1 cellular context compared by ENCODE assay signal in the genomic region with DNA sequence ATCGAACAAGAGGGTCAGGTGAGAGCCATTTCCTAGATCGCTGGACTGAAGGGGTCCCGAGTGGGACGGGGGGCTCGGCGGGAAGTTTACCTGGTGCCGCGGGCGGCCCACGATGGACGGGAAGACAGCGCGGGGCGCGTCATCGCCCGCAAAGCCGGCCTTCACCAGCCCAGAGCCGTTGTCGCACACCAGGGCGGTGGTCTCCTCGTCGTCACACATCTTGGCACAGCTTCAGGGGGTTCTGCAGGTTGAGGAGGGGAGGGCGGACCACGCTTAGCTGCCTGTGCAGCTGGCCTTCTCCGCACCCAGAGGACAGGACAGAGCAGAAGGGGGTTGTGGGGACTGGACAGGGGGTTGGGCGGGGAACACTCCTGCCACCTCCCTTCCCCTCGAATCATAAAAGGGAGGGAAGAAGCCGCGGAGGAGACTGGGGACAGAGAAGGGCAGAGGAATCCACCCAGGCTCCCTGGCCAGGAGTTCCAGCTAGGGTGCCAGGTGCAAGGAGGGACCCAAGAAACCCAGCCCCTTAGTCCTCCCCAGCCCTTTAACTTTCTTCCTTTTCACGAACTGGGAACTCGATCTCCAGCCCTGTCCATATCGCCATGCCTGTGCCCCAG.
TF ChIP-seq lines count a peak whose summit lies in the region.

No MANE protein-coding gene starts in this region.

TF ChIP-seq in GM23338, 12 proteins besides CTCF, POLR2A, EP300 and RAD21 (continued from another document):
- TF ChIP-seq, protein P1, sequence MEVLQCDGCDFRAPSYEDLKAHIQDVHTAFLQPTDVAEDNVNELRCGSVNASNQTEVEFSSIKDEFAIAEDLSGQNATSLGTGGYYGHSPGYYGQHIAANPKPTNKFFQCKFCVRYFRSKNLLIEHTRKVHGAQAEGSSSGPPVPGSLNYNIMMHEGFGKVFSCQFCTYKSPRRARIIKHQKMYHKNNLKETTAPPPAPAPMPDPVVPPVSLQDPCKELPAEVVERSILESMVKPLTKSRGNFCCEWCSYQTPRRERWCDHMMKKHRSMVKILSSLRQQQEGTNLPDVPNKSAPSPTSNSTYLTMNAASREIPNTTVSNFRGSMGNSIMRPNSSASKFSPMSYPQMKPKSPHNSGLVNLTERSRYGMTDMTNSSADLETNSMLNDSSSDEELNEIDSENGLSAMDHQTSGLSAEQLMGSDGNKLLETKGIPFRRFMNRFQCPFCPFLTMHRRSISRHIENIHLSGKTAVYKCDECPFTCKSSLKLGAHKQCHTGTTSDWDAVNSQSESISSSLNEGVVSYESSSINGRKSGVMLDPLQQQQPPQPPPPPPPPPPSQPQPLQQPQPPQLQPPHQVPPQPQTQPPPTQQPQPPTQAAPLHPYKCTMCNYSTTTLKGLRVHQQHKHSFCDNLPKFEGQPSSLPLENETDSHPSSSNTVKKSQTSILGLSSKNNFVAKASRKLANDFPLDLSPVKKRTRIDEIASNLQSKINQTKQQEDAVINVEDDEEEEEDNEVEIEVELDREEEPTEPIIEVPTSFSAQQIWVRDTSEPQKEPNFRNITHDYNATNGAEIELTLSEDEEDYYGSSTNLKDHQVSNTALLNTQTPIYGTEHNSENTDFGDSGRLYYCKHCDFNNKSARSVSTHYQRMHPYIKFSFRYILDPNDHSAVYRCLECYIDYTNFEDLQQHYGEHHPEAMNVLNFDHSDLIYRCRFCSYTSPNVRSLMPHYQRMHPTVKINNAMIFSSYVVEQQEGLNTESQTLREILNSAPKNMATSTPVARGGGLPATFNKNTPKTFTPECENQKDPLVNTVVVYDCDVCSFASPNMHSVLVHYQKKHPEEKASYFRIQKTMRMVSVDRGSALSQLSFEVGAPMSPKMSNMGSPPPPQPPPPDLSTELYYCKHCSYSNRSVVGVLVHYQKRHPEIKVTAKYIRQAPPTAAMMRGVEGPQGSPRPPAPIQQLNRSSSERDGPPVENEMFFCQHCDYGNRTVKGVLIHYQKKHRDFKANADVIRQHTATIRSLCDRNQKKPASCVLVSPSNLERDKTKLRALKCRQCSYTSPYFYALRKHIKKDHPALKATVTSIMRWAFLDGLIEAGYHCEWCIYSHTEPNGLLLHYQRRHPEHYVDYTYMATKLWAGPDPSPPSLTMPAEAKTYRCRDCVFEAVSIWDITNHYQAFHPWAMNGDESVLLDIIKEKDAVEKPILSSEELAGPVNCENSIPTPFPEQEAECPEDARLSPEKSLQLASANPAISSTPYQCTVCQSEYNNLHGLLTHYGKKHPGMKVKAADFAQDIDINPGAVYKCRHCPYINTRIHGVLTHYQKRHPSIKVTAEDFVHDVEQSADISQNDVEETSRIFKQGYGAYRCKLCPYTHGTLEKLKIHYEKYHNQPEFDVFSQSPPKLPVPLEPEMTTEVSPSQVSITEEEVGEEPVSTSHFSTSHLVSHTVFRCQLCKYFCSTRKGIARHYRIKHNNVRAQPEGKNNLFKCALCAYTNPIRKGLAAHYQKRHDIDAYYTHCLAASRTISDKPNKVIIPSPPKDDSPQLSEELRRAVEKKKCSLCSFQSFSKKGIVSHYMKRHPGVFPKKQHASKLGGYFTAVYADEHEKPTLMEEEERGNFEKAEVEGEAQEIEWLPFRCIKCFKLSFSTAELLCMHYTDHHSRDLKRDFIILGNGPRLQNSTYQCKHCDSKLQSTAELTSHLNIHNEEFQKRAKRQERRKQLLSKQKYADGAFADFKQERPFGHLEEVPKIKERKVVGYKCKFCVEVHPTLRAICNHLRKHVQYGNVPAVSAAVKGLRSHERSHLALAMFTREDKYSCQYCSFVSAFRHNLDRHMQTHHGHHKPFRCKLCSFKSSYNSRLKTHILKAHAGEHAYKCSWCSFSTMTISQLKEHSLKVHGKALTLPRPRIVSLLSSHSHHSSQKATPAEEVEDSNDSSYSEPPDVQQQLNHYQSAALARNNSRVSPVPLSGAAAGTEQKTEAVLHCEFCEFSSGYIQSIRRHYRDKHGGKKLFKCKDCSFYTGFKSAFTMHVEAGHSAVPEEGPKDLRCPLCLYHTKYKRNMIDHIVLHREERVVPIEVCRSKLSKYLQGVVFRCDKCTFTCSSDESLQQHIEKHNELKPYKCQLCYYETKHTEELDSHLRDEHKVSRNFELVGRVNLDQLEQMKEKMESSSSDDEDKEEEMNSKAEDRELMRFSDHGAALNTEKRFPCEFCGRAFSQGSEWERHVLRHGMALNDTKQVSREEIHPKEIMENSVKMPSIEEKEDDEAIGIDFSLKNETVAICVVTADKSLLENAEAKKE (CRISPR knock-in tag; IDR thresholded peaks at IDR 0.05): no peak
- TF ChIP-seq JUNB (IDR thresholded peaks at IDR 0.05; ENCODE audit: unreplicated experiment): no peak
- TF ChIP-seq, protein P2, sequence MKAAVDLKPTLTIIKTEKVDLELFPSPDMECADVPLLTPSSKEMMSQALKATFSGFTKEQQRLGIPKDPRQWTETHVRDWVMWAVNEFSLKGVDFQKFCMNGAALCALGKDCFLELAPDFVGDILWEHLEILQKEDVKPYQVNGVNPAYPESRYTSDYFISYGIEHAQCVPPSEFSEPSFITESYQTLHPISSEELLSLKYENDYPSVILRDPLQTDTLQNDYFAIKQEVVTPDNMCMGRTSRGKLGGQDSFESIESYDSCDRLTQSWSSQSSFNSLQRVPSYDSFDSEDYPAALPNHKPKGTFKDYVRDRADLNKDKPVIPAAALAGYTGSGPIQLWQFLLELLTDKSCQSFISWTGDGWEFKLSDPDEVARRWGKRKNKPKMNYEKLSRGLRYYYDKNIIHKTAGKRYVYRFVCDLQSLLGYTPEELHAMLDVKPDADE (IDR thresholded peaks at IDR 0.05): no peak
- no peak for TF ChIP-seq POLR2AphosphoS5 (IDR thresholded peaks at IDR 0.05; ENCODE audit: low read depth)
- TF ChIP-seq ZNF331 (CRISPR knock-in tag; IDR thresholded peaks at IDR 0.05; ENCODE audit: low read depth): no peak
- no peak for TF ChIP-seq CREB1 (CRISPR knock-in tag; IDR thresholded peaks at IDR 0.05; ENCODE audit: low read depth)
- TF ChIP-seq STAT1 (IDR thresholded peaks at IDR 0.05; ENCODE audit: unreplicated experiment): no peak
- no peak for TF ChIP-seq EZH2phosphoT487 (IDR thresholded peaks at IDR 0.05; ENCODE audit: unreplicated experiment)
